ENCODE assay signal across 8 cellular contexts in the genomic region with DNA sequence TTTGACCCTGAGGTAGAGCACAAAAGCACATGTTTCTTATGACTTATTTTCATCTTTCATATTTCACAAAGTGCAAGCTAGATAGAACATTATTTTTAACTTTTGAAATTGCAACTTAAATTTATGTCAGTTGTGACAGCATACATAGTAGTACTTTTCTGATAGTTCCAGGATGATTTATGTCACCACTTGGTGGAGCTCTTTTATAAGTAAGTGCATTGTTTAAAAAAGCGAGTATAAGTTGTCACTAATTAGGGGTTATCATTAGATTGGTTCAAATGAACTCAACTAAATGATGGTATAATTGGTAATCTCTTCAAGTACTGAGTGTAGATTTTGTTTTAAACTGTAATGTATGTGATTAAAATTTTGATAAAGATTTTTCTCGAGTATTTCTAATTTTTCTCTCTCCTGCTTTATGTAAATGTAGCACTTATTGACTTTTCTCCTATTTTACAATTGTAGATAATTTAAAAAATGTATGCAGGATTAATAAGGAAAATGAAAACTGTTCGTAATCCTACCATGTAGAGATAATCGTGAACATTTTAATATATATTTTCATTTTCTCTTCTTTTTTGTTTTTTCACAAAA. TPM values are rescaled to one million over a fixed set of nuclear protein-coding genes. Genes with fewer than 3 reads are reported as not detected.
DNase-seq lines count a peak whose midpoint lies in the region; ATAC-seq, FAIRE-seq and TF ChIP-seq lines count a peak whose summit lies in the region.

No MANE protein-coding gene starts in this region.

- H3K4me1 ChIP-seq in foreskin keratinocyte, result peaks cover 6% of the 10 kb centered on the region
- H3K4me1 ChIP-seq in skeletal muscle satellite cell (ENCODE audit: control insufficient read depth, insufficient read depth, low read length), result peaks cover 13% of the 10 kb centered on the region

- peak; percentile 53 for FAIRE-seq in TTC549 (lab: Jason Lieb, UNC)

- peak; percentile 80 for TF ChIP-seq CTCF in foreskin keratinocyte (conservative IDR thresholded peaks at IDR 0.05)

- H3K4me2 ChIP-seq in skeletal muscle satellite cell (ENCODE audit: low read length), result peak overlapping the region; percentile 2

- no peak overlapping the region for H3K4me3 ChIP-seq in skeletal muscle satellite cell (ENCODE audit: low read length)

- H3K27me3 ChIP-seq in foreskin keratinocyte, result no peaks in the 10 kb centered on the region
- H3K27me3 ChIP-seq in skeletal muscle satellite cell (ENCODE audit: control insufficient read depth, insufficient read depth, low read length), result no peaks in the 10 kb centered on the region

- H3K36me3 ChIP-seq in skeletal muscle satellite cell (ENCODE audit: insufficient read depth, low read length), result peaks cover 4% of the 10 kb centered on the region

- peak; percentile 27 for DNase-seq in COR-L47 (lab: John Stamatoyannopoulos, UW)
- DNase-seq in foreskin keratinocyte, result peak in 1 of 2 donors; percentile 44
- DNase-seq in NCI-H146 treated with DMSO at 0.1 percent for 48 hours (lab: John Stamatoyannopoulos, UW; ENCODE audit: unreplicated experiment), result no peak

- H3K9me3 ChIP-seq in skeletal muscle satellite cell (replicated peaks; ENCODE audit: low read length), result no peaks in the 10 kb centered on the region

- ATAC-seq in HG02870 (IDR thresholded peaks at IDR 0.05; ENCODE audit: unreplicated experiment) (peak; percentile 41), foreskin keratinocyte (peak; percentile 46), HG03095 (IDR thresholded peaks at IDR 0.05; ENCODE audit: unreplicated experiment) (no peak), HG03196 (IDR thresholded peaks at IDR 0.05; ENCODE audit: unreplicated experiment) (no peak)

- H3K9ac ChIP-seq in skeletal muscle satellite cell (ENCODE audit: low read depth, low read length), result no peak overlapping the region

- no peak overlapping the region for H3K27ac ChIP-seq in foreskin keratinocyte

RNA-seq across cellular contexts. Expression of gene RB1, which starts 31.1 kb away (rescaled TPM):
- 30.4 and 32.8 TPM in 2 replicates for total RNA-seq in foreskin keratinocyte
- 7.1 and 8.7 TPM in 2 replicates for polyA plus RNA-seq in foreskin keratinocyte
- 20.1 and 21.5 TPM in 2 replicates for total RNA-seq in skeletal muscle satellite cell (2012; rRNA removed)

Comparison
In these comparisons a context has a peak if more than half of its experiments do, and no peak if none do; other contexts are left out.
1. ATAC-seq: peak in HG02870 (single experiment) and foreskin keratinocyte (single experiment); none in HG03095 (single experiment) and HG03196 (single experiment).